Comparison of ENCODE assay signal across 15 cellular contexts in the genomic region with DNA sequence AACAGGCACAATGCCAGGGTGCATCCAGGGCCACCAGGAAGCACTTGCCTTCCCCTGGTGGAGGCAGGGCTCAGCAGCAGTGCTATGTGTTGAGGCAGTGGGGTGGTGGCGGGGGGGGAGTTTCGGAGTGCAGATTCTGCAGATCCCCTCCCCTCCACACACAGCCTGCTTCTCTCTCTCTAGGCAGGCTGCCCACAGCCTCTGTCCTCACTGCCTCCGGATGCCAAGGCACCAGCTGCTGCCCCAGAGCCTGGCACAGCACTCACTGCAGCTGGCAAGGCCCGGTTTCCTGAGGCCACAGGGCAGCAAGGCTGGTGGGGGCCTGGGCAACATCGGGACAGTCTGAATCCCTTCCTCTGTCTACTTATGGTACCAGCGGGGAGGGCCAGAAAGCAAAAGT. TPM values are rescaled to one million over a fixed set of nuclear protein-coding genes. Genes with fewer than 3 reads are reported as not detected.
DNase-seq lines count a peak whose midpoint lies in the region; ATAC-seq lines count a peak whose summit lies in the region.
"Had no signal": no experiment of that assay in that cellular context is flagged by ENCODE, and none has a peak within 500 bp of the region (broad histone marks: within the 10 kb centered on the region; RNA-seq: fewer than 3 reads in every experiment).

No MANE protein-coding gene starts in this region.

- no peak overlapping the region for H2BK5ac ChIP-seq in mesendoderm (ENCODE audit: low read length)

- peak overlapping the region; percentile 35 for H3K23ac ChIP-seq in mesendoderm (ENCODE audit: low read length)

- intact Hi-C loops in dendritic cell treated with granulocyte-macrophage colony-stimulating factor and Interleukin-4, amounts not matched to agents 40 ng/mL and 50 ng/mL, for 4 days (cut with micrococcal nuclease), result no loop called here

- H3K27me3 Mint-ChIP-seq in dendritic cell treated with granulocyte-macrophage colony-stimulating factor and Interleukin-4, amounts not matched to agents 40 ng/mL and 50 ng/mL, for 4 days, result peaks cover 21% of the 10 kb centered on the region
- peaks cover 0 to 10% (median 8%) of the 10 kb centered on the region in 5 donors for H3K27me3 Mint-ChIP-seq in naive thymus-derived CD8-positive, alpha-beta T cell

- no CpG with 5 or more reads among the region's 6 CpGs for WGBS in mesendoderm (ENCODE audit: extremely low coverage, insufficient coverage, low lambda C conversion rate)

- H3K56ac ChIP-seq in mesendoderm (ENCODE audit: low read length), result no peak overlapping the region

- no peaks in the 10 kb centered on the region for H3K36me3 Mint-ChIP-seq in dendritic cell treated with granulocyte-macrophage colony-stimulating factor and Interleukin-4, amounts not matched to agents 40 ng/mL and 50 ng/mL, for 4 days (ENCODE audit: low read depth)
- no peaks in the 10 kb centered on the region for H3K36me3 Mint-ChIP-seq in naive thymus-derived CD8-positive, alpha-beta T cell

- H3K4ac ChIP-seq in mesendoderm (ENCODE audit: low read depth, low read length), result no peak overlapping the region

- H3K79me2 ChIP-seq in mesendoderm (ENCODE audit: control insufficient read depth, insufficient read depth, low read length), result no peaks in the 10 kb centered on the region

- POLR2A ChIA-PET in naive thymus-derived CD8-positive, alpha-beta T cell (lab: Charles Lee), result interaction anchor here (0.6 kb wide), 1 partner anchor 126 kb away, joined by 5 read pairs; no protein-coding TSS in a partner anchor

- H3K27ac ChIP-seq in mesendoderm (ENCODE audit: low read depth, low read length) (no peak overlapping the region), substantia nigra (ENCODE audit: low read depth, low read length, poor library complexity, severe bottlenecking) (peak overlapping the region; percentile 99)

- no peak overlapping the region for H2BK15ac ChIP-seq in mesendoderm (replicated peaks; ENCODE audit: low read depth)

- H3K27me3 ChIP-seq in mesendoderm (ENCODE audit: insufficient read depth, low read length, poor library complexity), result no peaks in the 10 kb centered on the region

- H3K9me3 Mint-ChIP-seq in dendritic cell treated with granulocyte-macrophage colony-stimulating factor and Interleukin-4, amounts not matched to agents 40 ng/mL and 50 ng/mL, for 4 days, result no peaks in the 10 kb centered on the region
- no peaks in the 10 kb centered on the region for H3K9me3 Mint-ChIP-seq in naive thymus-derived CD8-positive, alpha-beta T cell
- H3K9me3 Mint-ChIP-seq: activated B cell treated with CpG ODN at 0.5 μM for 24 hours had no signal

- H3K36me3 ChIP-seq in mesendoderm (ENCODE audit: control insufficient read depth, insufficient read depth, low read length), result no peaks in the 10 kb centered on the region

- ATAC-seq in naive thymus-derived CD8-positive, alpha-beta T cell, result no peak
- ATAC-seq: SK-N-SH treated with all-trans-retinoic acid at 6 μM for 48 hours had no signal

- H3K18ac ChIP-seq in mesendoderm (ENCODE audit: low read length), result no peak overlapping the region

- H3K4me2 ChIP-seq in mesendoderm (ENCODE audit: low read length), result no peak overlapping the region

- no peak overlapping the region for H3K4me3 Mint-ChIP-seq in dendritic cell treated with granulocyte-macrophage colony-stimulating factor and Interleukin-4, amounts not matched to agents 40 ng/mL and 50 ng/mL, for 4 days
- no peak overlapping the region for H3K4me3 Mint-ChIP-seq in naive thymus-derived CD8-positive, alpha-beta T cell
- H3K4me3 Mint-ChIP-seq: activated B cell treated with CpG ODN at 0.5 μM for 24 hours had no signal

- H3K4me1 ChIP-seq in mesendoderm (ENCODE audit: control insufficient read depth, low read depth, low read length), result no peaks in the 10 kb centered on the region

- H4K5ac ChIP-seq in mesendoderm (ENCODE audit: low read length), result no peak overlapping the region

- H3K4me3 ChIP-seq in mesendoderm (ENCODE audit: low read length), result no peak overlapping the region

- no peak overlapping the region for H3K9ac ChIP-seq in mesendoderm (ENCODE audit: low read length)

- peaks cover 44% of the 10 kb centered on the region for H3K4me1 Mint-ChIP-seq in dendritic cell treated with granulocyte-macrophage colony-stimulating factor and Interleukin-4, amounts not matched to agents 40 ng/mL and 50 ng/mL, for 4 days (ENCODE audit: low read depth)
- peaks cover 10 to 16% (median 12%) of the 10 kb centered on the region in 4 donors for H3K4me1 Mint-ChIP-seq in naive thymus-derived CD8-positive, alpha-beta T cell

- DNase-seq in NCI-H446 treated with DMSO at 0.1 percent for 48 hours (lab: John Stamatoyannopoulos, UW) (peak; percentile 81), mesendoderm (no peak), substantia nigra (lab: John Stamatoyannopoulos, UW) (peak; percentile 57 to 99 (median 96)), NCI-H1048 (lab: John Stamatoyannopoulos, UW) (no peak), NCI-H748 treated with DMSO at 0.1 percent for 48 hours (lab: John Stamatoyannopoulos, UW) (no peak)
- no peak for DNase-seq in naive thymus-derived CD8-positive, alpha-beta T cell
- DNase-seq: activated B cell treated with CpG ODN at 0.5 μM for 24 hours; activated CD8-positive, alpha-beta memory T cell treated with anti-CD3 and anti-CD28 coated beads, Interleukin-2, amount 50 U/mL, for 48 hours; effector CD8-positive, alpha-beta T cell; NCI-H1105; NCI-H82 had no signal

- H2BK120ac ChIP-seq in mesendoderm (ENCODE audit: low read depth, low read length), result no peak overlapping the region

- no peak overlapping the region for H4K8ac ChIP-seq in mesendoderm (ENCODE audit: low read depth, low read length)

- no peak overlapping the region for H2AK5ac ChIP-seq in mesendoderm (ENCODE audit: low read length)

- no peaks in the 10 kb centered on the region for H3K79me1 ChIP-seq in mesendoderm (ENCODE audit: low read length)

- peak overlapping the region; percentile 15 for H3K27ac Mint-ChIP-seq in dendritic cell treated with granulocyte-macrophage colony-stimulating factor and Interleukin-4, amounts not matched to agents 40 ng/mL and 50 ng/mL, for 4 days
- peak overlapping the region in 1 of 10 donors; percentile 7 for H3K27ac Mint-ChIP-seq in naive thymus-derived CD8-positive, alpha-beta T cell
- H3K27ac Mint-ChIP-seq: activated B cell treated with CpG ODN at 0.5 μM for 24 hours had no signal

RNA-seq across cellular contexts. Expression of a gene that starts 35.8 kb away (rescaled TPM):
- 0.39 TPM for polyA plus RNA-seq in mesendoderm (2013, experiment 1 of 2)
- polyA plus RNA-seq in mesendoderm (2013, experiment 2 of 2), result 0.74 TPM
- total RNA-seq in naive thymus-derived CD8-positive, alpha-beta T cell, result under 1 TPM in 1 of 2 experiments, not detected in 1; 0.21 TPM
- not detected for polyA plus RNA-seq in naive thymus-derived CD8-positive, alpha-beta T cell
- total RNA-seq: glomerular endothelial cell, lung microvascular endothelial cell had no signal

RNA-seq across cellular contexts. Expression of a gene that starts 56.7 kb away (rescaled TPM):
- polyA plus RNA-seq in mesendoderm (2013, experiment 1 of 2), result 1.0 TPM
- polyA plus RNA-seq in mesendoderm (2013, experiment 2 of 2), result 1.3 TPM
- total RNA-seq in naive thymus-derived CD8-positive, alpha-beta T cell, result 100 to 1,000 TPM; 679 to 682 TPM
- polyA plus RNA-seq in naive thymus-derived CD8-positive, alpha-beta T cell, result 100 to 1,000 TPM; 168 to 253 (median 185) TPM

Comparison
In these comparisons a context has a peak if more than half of its experiments do, and no peak if none do; other contexts are left out.
1. DNase-seq: peak in NCI-H446 treated with DMSO at 0.1 percent for 48 hours (single experiment) and substantia nigra (49 of 49); none in mesendoderm (single experiment), naive thymus-derived CD8-positive, alpha-beta T cell (0 of 10), NCI-H1048 (single experiment) and NCI-H748 treated with DMSO at 0.1 percent for 48 hours (single experiment).